ENCODE assay signal across 19 cellular contexts in the genomic region with DNA sequence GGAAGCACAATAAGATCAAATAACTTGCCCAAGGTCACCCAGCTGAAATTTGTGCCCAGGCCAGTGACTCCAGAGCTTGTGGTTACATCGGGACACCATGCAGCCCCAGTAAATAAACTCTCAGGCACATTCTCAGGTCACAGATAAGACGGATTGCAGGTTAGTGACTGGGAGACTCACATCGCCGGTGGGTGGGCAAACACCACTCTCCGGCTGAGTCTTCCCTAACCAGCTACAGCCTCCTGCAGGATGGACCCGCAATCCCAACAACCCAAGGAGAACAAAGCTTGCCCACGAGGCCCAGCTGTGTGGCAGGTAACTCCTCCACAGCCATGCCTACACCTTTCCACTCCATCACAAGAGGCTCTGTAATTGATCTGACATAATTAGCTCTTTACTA.
"Had no signal": no experiment of that assay in that cellular context is flagged by ENCODE, and none has a peak within 500 bp of the region (broad histone marks: within the 10 kb centered on the region; RNA-seq: fewer than 3 reads in every experiment).

No MANE protein-coding gene starts in this region.

- ATAC-seq: gastrocnemius medialis; heart right ventricle; mucosa of descending colon; naive thymus-derived CD8-positive, alpha-beta T cell had no signal

- H3K4me3 ChIP-seq: esophagus muscularis mucosa, gastrocnemius medialis, heart right ventricle, mucosa of descending colon, sigmoid colon, skin epidermis, stomach, thoracic aorta had no signal

- H3K4me1 ChIP-seq: gastrocnemius medialis, heart right ventricle had no signal

- H3K27ac ChIP-seq: epithelial cell of prostate, esophagus muscularis mucosa, gastrocnemius medialis, heart right ventricle, neutrophil, sigmoid colon, skin epidermis, stomach, thoracic aorta had no signal

- H3K9me3 ChIP-seq: esophagus muscularis mucosa, gastrocnemius medialis, heart right ventricle, mucosa of descending colon, neutrophil, sigmoid colon, stomach, thoracic aorta had no signal

- H3K27me3 ChIP-seq: esophagus muscularis mucosa, gastrocnemius medialis, heart right ventricle, neutrophil, sigmoid colon, stomach had no signal

- H3K27me3 Mint-ChIP-seq: naive thymus-derived CD8-positive, alpha-beta T cell had no signal

- H3K9me3 Mint-ChIP-seq: naive thymus-derived CD8-positive, alpha-beta T cell had no signal

- H3K4me3 Mint-ChIP-seq: naive thymus-derived CD8-positive, alpha-beta T cell had no signal

- DNase-seq: effector memory CD4-positive, alpha-beta T cell; gastrocnemius medialis; heart right ventricle; hypothalamus; kidney glomerular epithelial cell; mucosa of descending colon; sigmoid colon; stimulated activated CD4-positive, alpha-beta T cell treated with anti-CD3 and anti-CD28 coated beads, Interleukin-2, amount 100 ng/mL, for 24 hours; stimulated activated CD4-positive, alpha-beta T cell treated with anti-CD3 and anti-CD28 coated beads, Interleukin-4, amount 100 ng/mL, for 4 hours; stimulated activated naive CD4-positive, alpha-beta T cell; stomach; substantia nigra; trophoblast cell had no signal

- H3K36me3 ChIP-seq: gastrocnemius medialis, thoracic aorta had no signal
